In genomic region chr1:184429342-184429741, GRCh38 we compare ENCODE assay signal across 19 cellular contexts. TPM values are rescaled to one million over a fixed set of nuclear protein-coding genes. Genes with fewer than 3 reads are reported as not detected.
A peak's percentile ranks its signal among the peaks of the same experiment; 100 is the strongest.
DNase-seq lines count a peak whose midpoint lies in the region; ATAC-seq, FAIRE-seq and TF ChIP-seq lines count a peak whose summit lies in the region.
"Had no signal": no experiment of that assay in that cellular context is flagged by ENCODE, and none has a peak within 500 bp of the region (broad histone marks: within the 10 kb centered on the region; RNA-seq: fewer than 3 reads in every experiment).

No MANE protein-coding gene starts in this region.

- intact Hi-C loops in endothelial cell of umbilical vein (cut with micrococcal nuclease), result no loop called here

- H3K9ac ChIP-seq in endothelial cell of umbilical vein (replicated peaks; ENCODE audit: extremely low read depth, insufficient read depth, low read length), result no peak overlapping the region
- H3K9ac ChIP-seq: BLaER1 had no signal

- dilution Hi-C loops in endothelial cell of umbilical vein (cut with MboI; ENCODE audit: extremely low pct_ligation_motif_present, low sequenced_read_pairs), result no loop called here

- FAIRE-seq in endothelial cell of umbilical vein (lab: Jason Lieb, UNC), result peak; percentile 4
- FAIRE-seq: G401.6, GM12892, H54 had no signal

- H4K20me1 ChIP-seq in endothelial cell of umbilical vein (replicated peaks; ENCODE audit: control insufficient read depth, extremely low read depth, insufficient read depth, low read length), result no peaks in the 10 kb centered on the region
- H4K20me1 ChIP-seq: BLaER1 had no signal

- no peaks in the 10 kb centered on the region for H3K27me3 ChIP-seq in endothelial cell of umbilical vein (ENCODE audit: control insufficient read depth in 2 of 2, insufficient read depth in 2 of 2, low read length in 2 of 2)
- H3K27me3 ChIP-seq: BLaER1 had no signal

- peak; percentile 38 for DNase-seq in NCI-H82 (lab: John Stamatoyannopoulos, UW)
- DNase-seq in NCI-H82 treated with DMSO at 0.1 percent for 48 hours (lab: John Stamatoyannopoulos, UW; ENCODE audit: unreplicated experiment), result no peak
- no peak for DNase-seq in endothelial cell of umbilical vein (ENCODE audit: low read depth, low spot score)
- peak; percentile 70 for DNase-seq in superior temporal gyrus (ENCODE audit: extremely low spot score)
- no peak for DNase-seq in iPS-NIHi7 (ENCODE audit: extremely low spot score)
- DNase-seq: Caco-2; CD4-positive, CD25-positive, alpha-beta regulatory T cell; CD8-positive, alpha-beta T cell; DMS153; DND-41; GOT3; HFFc6 had no signal

- BruUV-seq in endothelial cell of umbilical vein (replicated peaks; lab: Mats Ljungman, UMichigan), result no TSS peak

- TF ChIP-seq POLR2A in endothelial cell of umbilical vein (IDR thresholded peaks at IDR 0.05; ENCODE audit: low read depth, low read length), result no peak

- no peak for ATAC-seq in HG03175 (IDR thresholded peaks at IDR 0.05; ENCODE audit: unreplicated experiment)
- ATAC-seq: CD8-positive, alpha-beta T cell had no signal

- no peaks in the 10 kb centered on the region for H3K9me3 ChIP-seq in endothelial cell of umbilical vein (replicated peaks; ENCODE audit: control insufficient read depth, insufficient read depth, low read length)
- H3K9me3 ChIP-seq: Caco-2 had no signal

- H3K79me2 ChIP-seq in endothelial cell of umbilical vein (ENCODE audit: control insufficient read depth, insufficient read depth, low read length), result no peaks in the 10 kb centered on the region

- H3K27ac ChIP-seq in endothelial cell of umbilical vein (ENCODE audit: insufficient read depth, low read depth, low read length), result no peak overlapping the region
- H3K27ac ChIP-seq: BLaER1, C4-2B had no signal

- no peak overlapping the region for H2AFZ ChIP-seq in endothelial cell of umbilical vein (ENCODE audit: low read depth, low read length)

- TF ChIP-seq CTCF in endothelial cell of umbilical vein (IDR thresholded peaks at IDR 0.05; ENCODE audit: extremely low read depth in 1 of 2, insufficient read depth in 1 of 2, low read depth in 1 of 2, low read length in 2 of 2), result no peak

- no peaks in the 10 kb centered on the region for H3K36me3 ChIP-seq in endothelial cell of umbilical vein (ENCODE audit: control insufficient read depth in 2 of 2, extremely low read depth in 1 of 2, insufficient read depth in 2 of 2, low read length in 2 of 2)
- H3K36me3 ChIP-seq: BLaER1, HAP-1 had no signal

- H3K4me2 ChIP-seq in endothelial cell of umbilical vein (ENCODE audit: insufficient read depth, low read length), result no peak overlapping the region
- H3K4me2 ChIP-seq: BLaER1 had no signal

- H3K9me1 ChIP-seq in endothelial cell of umbilical vein (replicated peaks; ENCODE audit: control insufficient read depth, extremely low read depth, insufficient read depth, low read length), result no peaks in the 10 kb centered on the region

- POLR2A ChIA-PET in endothelial cell of umbilical vein (lab: Charles Lee), result no interaction called here

- CTCF ChIA-PET in endothelial cell of umbilical vein (lab: Charles Lee), result no interaction called here

- H3K4me3 ChIP-seq in endothelial cell of umbilical vein (replicated peaks in 1 of 3; ENCODE audit: insufficient read depth in 1 of 3, low read depth in 1 of 3, low read length in 3 of 3), result no peak overlapping the region
- H3K4me3 ChIP-seq: BLaER1, HAP-1 had no signal

- no peaks in the 10 kb centered on the region for H3K4me1 ChIP-seq in endothelial cell of umbilical vein (ENCODE audit: control insufficient read depth, extremely low read depth, insufficient read depth, low read length)
- H3K4me1 ChIP-seq: Caco-2, HAP-1 had no signal

TF ChIP-seq in endothelial cell of umbilical vein, 7 proteins besides CTCF, POLR2A, EP300 and RAD21:
- TF ChIP-seq, protein P1, sequence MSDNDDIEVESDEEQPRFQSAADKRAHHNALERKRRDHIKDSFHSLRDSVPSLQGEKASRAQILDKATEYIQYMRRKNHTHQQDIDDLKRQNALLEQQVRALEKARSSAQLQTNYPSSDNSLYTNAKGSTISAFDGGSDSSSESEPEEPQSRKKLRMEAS (IDR thresholded peaks at IDR 0.05; ENCODE audit: insufficient read depth, insufficient read length), result no peak
- TF ChIP-seq EZH2 (IDR thresholded peaks at IDR 0.05; ENCODE audit: borderline replicate concordance, low read depth, low read length, severe bottlenecking) (no peak), MYC (IDR thresholded peaks at IDR 0.05; ENCODE audit: low read depth, low read length) (no peak), FOS (IDR thresholded peaks at IDR 0.05; ENCODE audit: borderline replicate concordance, insufficient read depth, low read length) (no peak), GATA2 (IDR thresholded peaks at IDR 0.05; ENCODE audit: insufficient read depth, insufficient read length, low read depth, low read length) (no peak), POLR2AphosphoS5 (IDR thresholded peaks at IDR 0.05; ENCODE audit: insufficient read depth, low read depth, low read length) (no peak), JUN (IDR thresholded peaks at IDR 0.05; ENCODE audit: borderline replicate concordance, insufficient read depth, insufficient read length, low read depth) (no peak)

RNA-seq across cellular contexts. Expression of gene C1orf21, which starts 42.5 kb away (rescaled TPM):
- total RNA-seq in endothelial cell of umbilical vein, result 8.5 and 10.0 TPM in 2 replicates
- 0.79 and 1.1 TPM in 2 replicates for polyA plus RNA-seq in endothelial cell of umbilical vein
- polyA plus RNA-seq in endothelial cell of umbilical vein (2011; cell fraction: cytosol; rRNA removed), result 1.3 TPM in 2 replicates
- polyA plus RNA-seq in endothelial cell of umbilical vein (2011; cell fraction: nucleus; rRNA removed), result 0.74 and 0.75 TPM in 2 replicates
- 0.82 and 2.1 TPM in 2 replicates for polyA plus RNA-seq in endothelial cell of umbilical vein (2012)
- 1.1 and 1.8 TPM in 2 replicates for polyA minus RNA-seq in endothelial cell of umbilical vein
- not detected for polyA minus RNA-seq in endothelial cell of umbilical vein (2011; cell fraction: cytosol; rRNA and poly(A)+ RNA removed)
- 0.72 and 1.8 TPM in 2 replicates for polyA minus RNA-seq in endothelial cell of umbilical vein (2011; cell fraction: nucleus; rRNA and poly(A)+ RNA removed)

Comparison
In these comparisons a context has a peak if more than half of its experiments do, and no peak if none do; other contexts are left out.
1. DNase-seq: peak in NCI-H82 (single experiment) and superior temporal gyrus (single experiment); none in NCI-H82 treated with DMSO at 0.1 percent for 48 hours (single experiment), endothelial cell of umbilical vein (single experiment) and iPS-NIHi7 (single experiment).